ENCODE assay signal across 10 cellular contexts in genomic region chr10:73044378-73045285, GRCh38. TPM values are rescaled to one million over a fixed set of nuclear protein-coding genes. Genes with fewer than 3 reads are reported as not detected.
DNase-seq lines count a peak whose midpoint lies in the region; ATAC-seq and TF ChIP-seq lines count a peak whose summit lies in the region.
"Had no signal": no experiment of that assay in that cellular context is flagged by ENCODE, and none has a peak within 500 bp of the region (broad histone marks: within the 10 kb centered on the region; RNA-seq: fewer than 3 reads in every experiment).

No MANE protein-coding gene starts in this region.

- ATAC-seq in GM18519 (IDR thresholded peaks at IDR 0.05; ENCODE audit: low FRiP score, unreplicated experiment), result no peak
- ATAC-seq in GM19397 (IDR thresholded peaks at IDR 0.05; ENCODE audit: unreplicated experiment), result no peak

- no peaks in the 10 kb centered on the region for H3K9me3 ChIP-seq in HUES64 (ENCODE audit: insufficient read depth, low read depth, low read length)
- H3K9me3 ChIP-seq: thyroid gland had no signal

- H3K9ac ChIP-seq in HUES64 (ENCODE audit: low read depth, low read length), result peak overlapping the region; percentile 28; the same call in 1 of the 2 replicates

- H3K27ac ChIP-seq in 22Rv1 (peak overlapping the region; percentile 46), HUES64 (ENCODE audit: low read depth, low read length) (peak overlapping the region; percentile 82)

- peak overlapping the region; percentile 30 for H3K4me3 ChIP-seq in HUES64 (ENCODE audit: low read length)
- H3K4me3 ChIP-seq: thyroid gland had no signal

- H3K36me3 ChIP-seq in HUES64 (ENCODE audit: insufficient read depth, low read length), result peaks cover 66% of the 10 kb centered on the region

- 75% methylated on average over 6 of the region's 7 CpGs for WGBS in HUES64

- H3K27me3 ChIP-seq in HUES64 (ENCODE audit: insufficient read depth, low read length), result no peaks in the 10 kb centered on the region
- H3K27me3 ChIP-seq: thyroid gland had no signal

- DNase-seq in dermis microvascular lymphatic vessel endothelial cell (ENCODE audit: low read depth in 2 of 2), result peak; percentile 85 to 94
- DNase-seq in lung microvascular endothelial cell (ENCODE audit: low read depth in 2 of 2), result peak; percentile 88 to 93
- DNase-seq in NCI-H2227 (lab: John Stamatoyannopoulos, UW; ENCODE audit: unreplicated experiment), result no peak
- no peak for DNase-seq in COLO829 (ENCODE audit: low spot score)
- DNase-seq: CD8-positive, alpha-beta memory T cell; thyroid gland had no signal

- no peak for TF ChIP-seq CTCF in 22Rv1 (IDR thresholded peaks at IDR 0.05)

- H3K4me1 ChIP-seq in HUES64 (ENCODE audit: insufficient read depth, low read length), result peaks cover 35% of the 10 kb centered on the region

RNA-seq across cellular contexts. Expression of gene P4HA1, which starts 52.0 kb away (rescaled TPM):
- 17.7 TPM for polyA plus RNA-seq in HUES64 (2013, experiment 1 of 2)
- 32.3 TPM for polyA plus RNA-seq in HUES64 (2013, experiment 2 of 2)
- 50.7 and 55.7 TPM in 2 replicates for total RNA-seq in dermis microvascular lymphatic vessel endothelial cell
- total RNA-seq in lung microvascular endothelial cell, result 51.9 and 105 TPM in 2 replicates

Comparison
In these comparisons a context has a peak if more than half of its experiments do, and no peak if none do; other contexts are left out.
1. DNase-seq: peak in dermis microvascular lymphatic vessel endothelial cell (2 of 2) and lung microvascular endothelial cell (2 of 2); none in NCI-H2227 (single experiment) and COLO829 (single experiment).